Comparison of ENCODE assay signal across 1 cellular context in the genomic region with DNA sequence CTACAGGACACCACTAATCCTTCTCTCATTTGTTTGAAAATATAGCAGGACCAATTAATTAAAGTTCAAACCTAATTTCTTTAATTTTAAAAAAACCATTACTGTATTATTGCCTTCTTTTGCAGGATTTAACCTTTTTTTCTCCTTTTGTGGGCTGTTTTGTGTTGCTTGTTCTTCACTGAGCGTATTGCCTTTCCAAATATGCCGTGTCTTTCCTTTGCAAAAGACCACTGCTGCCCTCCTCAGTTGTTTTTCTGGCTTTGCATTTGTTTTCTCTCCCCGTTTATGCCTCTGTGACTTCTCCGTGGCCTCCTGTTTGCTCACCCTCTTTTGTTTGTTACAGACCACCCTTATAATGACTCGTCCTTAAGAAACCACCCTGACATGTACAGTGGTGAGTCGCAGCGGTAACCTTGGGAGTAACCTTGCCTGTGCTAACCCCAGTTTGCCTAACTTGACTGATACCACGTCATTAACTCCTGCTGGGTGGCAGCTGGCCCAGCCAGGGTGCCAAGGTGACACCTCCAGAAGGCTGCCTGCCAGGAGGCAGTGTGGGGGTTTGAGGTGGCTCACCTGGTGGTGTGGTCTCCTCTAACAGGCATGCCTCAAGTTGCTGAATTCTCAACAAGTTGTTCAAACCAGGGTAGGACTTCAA.
TF ChIP-seq lines count a peak whose summit lies in the region.

No MANE protein-coding gene starts in this region.

TF ChIP-seq in K562, 482 proteins besides CTCF, POLR2A, EP300 and RAD21 (continued from another document):
- TF ChIP-seq DEAF1 (CRISPR knock-in tag; IDR thresholded peaks at IDR 0.05) (peak; percentile 75; the same call in 1 of the 2 replicates), THRAP3 (IDR thresholded peaks at IDR 0.05; ENCODE audit: borderline replicate concordance) (no peak), DMBX1 (CRISPR knock-in tag; IDR thresholded peaks at IDR 0.05; ENCODE audit: borderline replicate concordance) (no peak), TBP (optimal IDR thresholded peaks at IDR 0.05; ENCODE audit: low read depth, low read length) (no peak), ESRRB (CRISPR knock-in tag; IDR thresholded peaks at IDR 0.05; ENCODE audit: borderline replicate concordance) (no peak), SMARCE1 (IDR thresholded peaks at IDR 0.05) (no peak), HCFC1 (IDR thresholded peaks at IDR 0.05; ENCODE audit: low read depth, low read length) (no peak), RBM15 (IDR thresholded peaks at IDR 0.05; ENCODE audit: insufficient read depth, low read length) (no peak), HEY1 (CRISPR knock-in tag; IDR thresholded peaks at IDR 0.05; ENCODE audit: borderline replicate concordance) (no peak)
- TF ChIP-seq, protein P1, sequence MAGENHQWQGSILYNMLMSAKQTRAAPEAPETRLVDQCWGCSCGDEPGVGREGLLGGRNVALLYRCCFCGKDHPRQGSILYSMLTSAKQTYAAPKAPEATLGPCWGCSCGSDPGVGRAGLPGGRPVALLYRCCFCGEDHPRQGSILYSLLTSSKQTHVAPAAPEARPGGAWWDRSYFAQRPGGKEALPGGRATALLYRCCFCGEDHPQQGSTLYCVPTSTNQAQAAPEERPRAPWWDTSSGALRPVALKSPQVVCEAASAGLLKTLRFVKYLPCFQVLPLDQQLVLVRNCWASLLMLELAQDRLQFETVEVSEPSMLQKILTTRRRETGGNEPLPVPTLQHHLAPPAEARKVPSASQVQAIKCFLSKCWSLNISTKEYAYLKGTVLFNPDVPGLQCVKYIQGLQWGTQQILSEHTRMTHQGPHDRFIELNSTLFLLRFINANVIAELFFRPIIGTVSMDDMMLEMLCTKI (IDR thresholded peaks at IDR 0.05; ENCODE audit: partially characterized antibody) = no peak
- TF ChIP-seq, protein P2, sequence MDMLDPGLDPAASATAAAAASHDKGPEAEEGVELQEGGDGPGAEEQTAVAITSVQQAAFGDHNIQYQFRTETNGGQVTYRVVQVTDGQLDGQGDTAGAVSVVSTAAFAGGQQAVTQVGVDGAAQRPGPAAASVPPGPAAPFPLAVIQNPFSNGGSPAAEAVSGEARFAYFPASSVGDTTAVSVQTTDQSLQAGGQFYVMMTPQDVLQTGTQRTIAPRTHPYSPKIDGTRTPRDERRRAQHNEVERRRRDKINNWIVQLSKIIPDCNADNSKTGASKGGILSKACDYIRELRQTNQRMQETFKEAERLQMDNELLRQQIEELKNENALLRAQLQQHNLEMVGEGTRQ (CRISPR knock-in tag; IDR thresholded peaks at IDR 0.05) = no peak
- TF ChIP-seq, protein P3, sequence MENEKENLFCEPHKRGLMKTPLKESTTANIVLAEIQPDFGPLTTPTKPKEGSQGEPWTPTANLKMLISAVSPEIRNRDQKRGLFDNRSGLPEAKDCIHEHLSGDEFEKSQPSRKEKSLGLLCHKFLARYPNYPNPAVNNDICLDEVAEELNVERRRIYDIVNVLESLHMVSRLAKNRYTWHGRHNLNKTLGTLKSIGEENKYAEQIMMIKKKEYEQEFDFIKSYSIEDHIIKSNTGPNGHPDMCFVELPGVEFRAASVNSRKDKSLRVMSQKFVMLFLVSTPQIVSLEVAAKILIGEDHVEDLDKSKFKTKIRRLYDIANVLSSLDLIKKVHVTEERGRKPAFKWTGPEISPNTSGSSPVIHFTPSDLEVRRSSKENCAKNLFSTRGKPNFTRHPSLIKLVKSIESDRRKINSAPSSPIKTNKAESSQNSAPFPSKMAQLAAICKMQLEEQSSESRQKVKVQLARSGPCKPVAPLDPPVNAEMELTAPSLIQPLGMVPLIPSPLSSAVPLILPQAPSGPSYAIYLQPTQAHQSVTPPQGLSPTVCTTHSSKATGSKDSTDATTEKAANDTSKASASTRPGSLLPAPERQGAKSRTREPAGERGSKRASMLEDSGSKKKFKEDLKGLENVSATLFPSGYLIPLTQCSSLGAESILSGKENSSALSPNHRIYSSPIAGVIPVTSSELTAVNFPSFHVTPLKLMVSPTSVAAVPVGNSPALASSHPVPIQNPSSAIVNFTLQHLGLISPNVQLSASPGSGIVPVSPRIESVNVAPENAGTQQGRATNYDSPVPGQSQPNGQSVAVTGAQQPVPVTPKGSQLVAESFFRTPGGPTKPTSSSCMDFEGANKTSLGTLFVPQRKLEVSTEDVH (IDR thresholded peaks at IDR 0.05; ENCODE audit: low read depth, partially characterized antibody) = no peak
- TF ChIP-seq, protein P4, sequence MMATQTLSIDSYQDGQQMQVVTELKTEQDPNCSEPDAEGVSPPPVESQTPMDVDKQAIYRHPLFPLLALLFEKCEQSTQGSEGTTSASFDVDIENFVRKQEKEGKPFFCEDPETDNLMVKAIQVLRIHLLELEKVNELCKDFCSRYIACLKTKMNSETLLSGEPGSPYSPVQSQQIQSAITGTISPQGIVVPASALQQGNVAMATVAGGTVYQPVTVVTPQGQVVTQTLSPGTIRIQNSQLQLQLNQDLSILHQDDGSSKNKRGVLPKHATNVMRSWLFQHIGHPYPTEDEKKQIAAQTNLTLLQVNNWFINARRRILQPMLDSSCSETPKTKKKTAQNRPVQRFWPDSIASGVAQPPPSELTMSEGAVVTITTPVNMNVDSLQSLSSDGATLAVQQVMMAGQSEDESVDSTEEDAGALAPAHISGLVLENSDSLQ (IDR thresholded peaks at IDR 0.05) = no peak
- TF ChIP-seq, protein P5, sequence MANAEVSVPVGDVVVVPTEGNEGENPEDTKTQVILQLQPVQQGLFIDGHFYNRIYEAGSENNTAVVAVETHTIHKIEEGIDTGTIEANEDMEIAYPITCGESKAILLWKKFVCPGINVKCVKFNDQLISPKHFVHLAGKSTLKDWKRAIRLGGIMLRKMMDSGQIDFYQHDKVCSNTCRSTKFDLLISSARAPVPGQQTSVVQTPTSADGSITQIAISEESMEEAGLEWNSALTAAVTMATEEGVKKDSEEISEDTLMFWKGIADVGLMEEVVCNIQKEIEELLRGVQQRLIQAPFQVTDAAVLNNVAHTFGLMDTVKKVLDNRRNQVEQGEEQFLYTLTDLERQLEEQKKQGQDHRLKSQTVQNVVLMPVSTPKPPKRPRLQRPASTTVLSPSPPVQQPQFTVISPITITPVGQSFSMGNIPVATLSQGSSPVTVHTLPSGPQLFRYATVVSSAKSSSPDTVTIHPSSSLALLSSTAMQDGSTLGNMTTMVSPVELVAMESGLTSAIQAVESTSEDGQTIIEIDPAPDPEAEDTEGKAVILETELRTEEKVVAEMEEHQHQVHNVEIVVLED (CRISPR knock-in tag; IDR thresholded peaks at IDR 0.05) = no peak
- TF ChIP-seq, protein P6, sequence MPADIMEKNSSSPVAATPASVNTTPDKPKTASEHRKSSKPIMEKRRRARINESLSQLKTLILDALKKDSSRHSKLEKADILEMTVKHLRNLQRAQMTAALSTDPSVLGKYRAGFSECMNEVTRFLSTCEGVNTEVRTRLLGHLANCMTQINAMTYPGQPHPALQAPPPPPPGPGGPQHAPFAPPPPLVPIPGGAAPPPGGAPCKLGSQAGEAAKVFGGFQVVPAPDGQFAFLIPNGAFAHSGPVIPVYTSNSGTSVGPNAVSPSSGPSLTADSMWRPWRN (IDR thresholded peaks at IDR 0.05; ENCODE audit: low read depth) = no peak
